Comparison of ENCODE assay signal across 1 cellular context in genomic region chr3:66095295-66096001, GRCh38.
TF ChIP-seq lines count a peak whose summit lies in the region.

No MANE protein-coding gene starts in this region.

TF ChIP-seq in IMR-90, 13 proteins besides CTCF, POLR2A, EP300 and RAD21 (continued from another document):
- TF ChIP-seq CHD1 (IDR thresholded peaks at IDR 0.05; ENCODE audit: low read depth, low read length): no peak
- no peak for TF ChIP-seq RCOR1 (IDR thresholded peaks at IDR 0.05; ENCODE audit: insufficient replicate concordance, low read length)
- TF ChIP-seq RFX5 (IDR thresholded peaks at IDR 0.05; ENCODE audit: low read depth, low read length): no peak
- TF ChIP-seq FOS (IDR thresholded peaks at IDR 0.05; ENCODE audit: low read depth, low read length): no peak
- no peak for TF ChIP-seq SMC3 (IDR thresholded peaks at IDR 0.05; ENCODE audit: low read depth, low read length)
- no peak for TF ChIP-seq CEBPB (IDR thresholded peaks at IDR 0.05; ENCODE audit: low read depth, low read length)
- TF ChIP-seq USF2 (IDR thresholded peaks at IDR 0.05; ENCODE audit: low read depth, low read length): no peak
- TF ChIP-seq MXI1 (IDR thresholded peaks at IDR 0.05; ENCODE audit: borderline replicate concordance, low read depth, low read length): no peak
- TF ChIP-seq MAFK (IDR thresholded peaks at IDR 0.05; ENCODE audit: low read depth, low read length): no peak
- no peak for TF ChIP-seq MAZ (IDR thresholded peaks at IDR 0.05; ENCODE audit: borderline replicate concordance, low read depth, low read length)
TF ChIP-seq in IMR-90: peak in this region for 0.
